27 cellular contexts compared by ENCODE assay signal in genomic region chr6:1814279-1814678, GRCh38.
"Had no signal": no experiment of that assay in that cellular context is flagged by ENCODE, and none has a peak within 500 bp of the region (broad histone marks: within the 10 kb centered on the region; RNA-seq: fewer than 3 reads in every experiment).

No MANE protein-coding gene starts in this region.

- DNase-seq: activated CD4-positive, alpha-beta T cell treated with anti-CD3 and anti-CD28 coated beads for 48 hours; activated CD4-positive, alpha-beta T cell treated with anti-CD3 and anti-CD28 coated beads, Interleukin-2, amount 50 U/mL, for 4 hours; activated CD8-positive, alpha-beta memory T cell treated with anti-CD3 and anti-CD28 coated beads, Interleukin-2, amount 10 ng/mL, durations not matched to agents 7 days and 5 days; activated effector memory CD4-positive, alpha-beta T cell treated with anti-CD3 and anti-CD28 coated beads, Interleukin-2, amount 50 U/mL, for 16 hours; activated naive CD4-positive, alpha-beta T cell treated with Interleukin-2 at 50 U/mL for 16 hours; activated naive CD8-positive, alpha-beta T cell treated with anti-CD3 and anti-CD28 coated beads, Interleukin-2, amount 50 U/mL, for 24 hours; activated T-cell treated with anti-CD3 and anti-CD28 coated beads, Interleukin-2, amount 50 U/mL, for 24 hours; amniotic stem cell; MG63; MV-4-11; NCI-H1092 treated with DMSO at 0.1 percent for 48 hours; NCI-H1417 treated with DMSO at 0.1 percent for 48 hours; NCI-H1694; NCI-H2029; NCI-H2107; NCI-H2171 treated with DMSO at 0.1 percent for 48 hours; NCI-H226; NCI-H510A; NCI-H526 treated with DMSO at 0.1 percent for 48 hours; NCI-H82; SHP77 had no signal

- H3K4me2 ChIP-seq: KMS-11 had no signal

- H3K27ac ChIP-seq: KMS-11 had no signal

- H3K4me3 ChIP-seq: MG63 had no signal

- H3K27me3 Mint-ChIP-seq: activated CD8-positive, alpha-beta memory T cell treated with anti-CD3 and anti-CD28 coated beads, Interleukin-2, amount 10 ng/mL, durations not matched to agents 7 days and 5 days; activated naive CD8-positive, alpha-beta T cell treated with anti-CD3 and anti-CD28 coated beads, Interleukin-2, amount 50 U/mL, for 24 hours; activated T-cell treated with anti-CD3 and anti-CD28 coated beads, Interleukin-2, amount 50 U/mL, for 24 hours; brain; central memory CD8-positive, alpha-beta T cell had no signal

- H3K27ac Mint-ChIP-seq: activated CD8-positive, alpha-beta memory T cell treated with anti-CD3 and anti-CD28 coated beads, Interleukin-2, amount 10 ng/mL, durations not matched to agents 7 days and 5 days; activated naive CD4-positive, alpha-beta T cell treated with anti-CD3 and anti-CD28 coated beads, Interleukin-2, amount 50 U/mL, for 72 hours; activated naive CD8-positive, alpha-beta T cell treated with anti-CD3 and anti-CD28 coated beads, Interleukin-2, amount 50 U/mL, for 24 hours; activated T-cell treated with anti-CD3 and anti-CD28 coated beads, Interleukin-2, amount 50 U/mL, for 24 hours; activated T-helper 1 cell treated with anti-CD3 and anti-CD28 coated beads, Interleukin-12 subunit alpha, Interleukin-12 subunit beta, Interleukin-2, Interleukin-4 antibody, amounts not matched to agents 30 ng/mL and 10 ng/mL and 1 ng/mL, durations not matched to agents 14 hours and 24 hours and 36 hours; brain had no signal

- H3K4me3 Mint-ChIP-seq: activated CD8-positive, alpha-beta memory T cell treated with anti-CD3 and anti-CD28 coated beads, Interleukin-2, amount 10 ng/mL, durations not matched to agents 7 days and 5 days; activated naive CD8-positive, alpha-beta T cell treated with anti-CD3 and anti-CD28 coated beads, Interleukin-2, amount 50 U/mL, for 24 hours; activated T-cell treated with anti-CD3 and anti-CD28 coated beads, Interleukin-2, amount 50 U/mL, for 24 hours; activated T-helper 1 cell treated with anti-CD3 and anti-CD28 coated beads, Interleukin-12 subunit alpha, Interleukin-12 subunit beta, Interleukin-2, Interleukin-4 antibody, amounts not matched to agents 30 ng/mL and 10 ng/mL and 1 ng/mL, durations not matched to agents 14 hours and 24 hours and 36 hours; brain; central memory CD8-positive, alpha-beta T cell had no signal

- H3K36me3 ChIP-seq: MG63 had no signal

- ATAC-seq: activated CD4-positive, CD25-positive, alpha-beta regulatory T cell treated with anti-CD3 and anti-CD28 coated beads, Interleukin-2, amount 50 U/mL, for 24 hours; activated CD8-positive, alpha-beta memory T cell treated with anti-CD3 and anti-CD28 coated beads, Interleukin-2, amount 10 ng/mL, durations not matched to agents 7 days and 5 days; activated naive CD4-positive, alpha-beta T cell treated with anti-CD3 and anti-CD28 coated beads, Interleukin-2, amount 50 U/mL, for 72 hours; activated naive CD8-positive, alpha-beta T cell treated with anti-CD3 and anti-CD28 coated beads, Interleukin-2, amount 50 U/mL, for 24 hours had no signal

- H3K9ac ChIP-seq: KMS-11 had no signal

- H3K27me3 ChIP-seq: MG63 had no signal

- H3K4me1 Mint-ChIP-seq: central memory CD8-positive, alpha-beta T cell had no signal

- H3K36me3 Mint-ChIP-seq: activated CD8-positive, alpha-beta memory T cell treated with anti-CD3 and anti-CD28 coated beads, Interleukin-2, amount 10 ng/mL, durations not matched to agents 7 days and 5 days; activated naive CD4-positive, alpha-beta T cell treated with anti-CD3 and anti-CD28 coated beads, Interleukin-2, amount 50 U/mL, for 72 hours; brain had no signal

- H3K9me3 Mint-ChIP-seq: activated naive CD4-positive, alpha-beta T cell treated with anti-CD3 and anti-CD28 coated beads, Interleukin-2, amount 50 U/mL, for 72 hours; activated naive CD8-positive, alpha-beta T cell treated with anti-CD3 and anti-CD28 coated beads, Interleukin-2, amount 50 U/mL, for 24 hours; activated T-cell treated with anti-CD3 and anti-CD28 coated beads, Interleukin-2, amount 50 U/mL, for 24 hours; activated T-helper 1 cell treated with anti-CD3 and anti-CD28 coated beads, Interleukin-12 subunit alpha, Interleukin-12 subunit beta, Interleukin-2, Interleukin-4 antibody, amounts not matched to agents 30 ng/mL and 10 ng/mL and 1 ng/mL, durations not matched to agents 14 hours and 24 hours and 36 hours; central memory CD8-positive, alpha-beta T cell had no signal

- H3K9me3 ChIP-seq: MG63 had no signal
